Comparison of ENCODE assay signal across 12 cellular contexts in genomic region chr3:45442679-45443214, GRCh38.
"Had no signal": no experiment of that assay in that cellular context is flagged by ENCODE, and none has a peak within 500 bp of the region (broad histone marks: within the 10 kb centered on the region; RNA-seq: fewer than 3 reads in every experiment).

No MANE protein-coding gene starts in this region.

- H3K27me3 ChIP-seq: gastroesophageal sphincter, tibial artery, uterus had no signal

- DNase-seq: activated CD4-positive, alpha-beta T cell treated with anti-CD3 and anti-CD28 coated beads for 36 hours; activated naive CD4-positive, alpha-beta T cell treated with anti-CD3 and anti-CD28 coated beads for 36 hours; hippocampal formation; left ventricle myocardium superior; mesenchymal stem cell; small intestine; tibial artery; uterus had no signal

- H3K4me3 Mint-ChIP-seq: activated CD4-positive, alpha-beta T cell treated with anti-CD3 and anti-CD28 coated beads for 36 hours; activated naive CD4-positive, alpha-beta T cell treated with anti-CD3 and anti-CD28 coated beads for 36 hours; stimulated activated effector memory CD8-positive, alpha-beta T cell treated with anti-CD3 and anti-CD28 coated beads, Interleukin-12 subunit alpha, Interleukin-12 subunit beta, amount 100 ng/mL, for 72 hours had no signal

- H3K9ac ChIP-seq: parathyroid adenoma had no signal

- H3K36me3 ChIP-seq: tibial artery, uterus had no signal

- H3K9me3 ChIP-seq: gastroesophageal sphincter, tibial artery, uterus had no signal

- H3K4me1 Mint-ChIP-seq: stimulated activated effector memory CD8-positive, alpha-beta T cell treated with anti-CD3 and anti-CD28 coated beads, Interleukin-12 subunit alpha, Interleukin-12 subunit beta, amount 100 ng/mL, for 72 hours had no signal

- H3K27me3 Mint-ChIP-seq: activated CD4-positive, alpha-beta T cell treated with anti-CD3 and anti-CD28 coated beads for 36 hours had no signal

- H3K27ac ChIP-seq: gastroesophageal sphincter, parathyroid adenoma, tibial artery, VCaP had no signal

- H3K4me1 ChIP-seq: gastroesophageal sphincter had no signal

- H3K4me3 ChIP-seq: gastroesophageal sphincter, tibial artery, uterus had no signal

- H3K9me3 Mint-ChIP-seq: activated naive CD4-positive, alpha-beta T cell treated with anti-CD3 and anti-CD28 coated beads for 36 hours had no signal

- H3K27ac Mint-ChIP-seq: activated CD4-positive, alpha-beta T cell treated with anti-CD3 and anti-CD28 coated beads for 36 hours; activated naive CD4-positive, alpha-beta T cell treated with anti-CD3 and anti-CD28 coated beads for 36 hours; stimulated activated effector memory CD8-positive, alpha-beta T cell treated with anti-CD3 and anti-CD28 coated beads, Interleukin-12 subunit alpha, Interleukin-12 subunit beta, amount 100 ng/mL, for 72 hours had no signal

- ATAC-seq: activated CD4-positive, alpha-beta T cell treated with anti-CD3 and anti-CD28 coated beads for 36 hours; gastroesophageal sphincter; left ventricle myocardium superior; stimulated activated effector memory CD8-positive, alpha-beta T cell treated with anti-CD3 and anti-CD28 coated beads, Interleukin-12 subunit alpha, Interleukin-12 subunit beta, amount 100 ng/mL, for 72 hours had no signal
